ENCODE assay signal across 11 cellular contexts in the genomic region with DNA sequence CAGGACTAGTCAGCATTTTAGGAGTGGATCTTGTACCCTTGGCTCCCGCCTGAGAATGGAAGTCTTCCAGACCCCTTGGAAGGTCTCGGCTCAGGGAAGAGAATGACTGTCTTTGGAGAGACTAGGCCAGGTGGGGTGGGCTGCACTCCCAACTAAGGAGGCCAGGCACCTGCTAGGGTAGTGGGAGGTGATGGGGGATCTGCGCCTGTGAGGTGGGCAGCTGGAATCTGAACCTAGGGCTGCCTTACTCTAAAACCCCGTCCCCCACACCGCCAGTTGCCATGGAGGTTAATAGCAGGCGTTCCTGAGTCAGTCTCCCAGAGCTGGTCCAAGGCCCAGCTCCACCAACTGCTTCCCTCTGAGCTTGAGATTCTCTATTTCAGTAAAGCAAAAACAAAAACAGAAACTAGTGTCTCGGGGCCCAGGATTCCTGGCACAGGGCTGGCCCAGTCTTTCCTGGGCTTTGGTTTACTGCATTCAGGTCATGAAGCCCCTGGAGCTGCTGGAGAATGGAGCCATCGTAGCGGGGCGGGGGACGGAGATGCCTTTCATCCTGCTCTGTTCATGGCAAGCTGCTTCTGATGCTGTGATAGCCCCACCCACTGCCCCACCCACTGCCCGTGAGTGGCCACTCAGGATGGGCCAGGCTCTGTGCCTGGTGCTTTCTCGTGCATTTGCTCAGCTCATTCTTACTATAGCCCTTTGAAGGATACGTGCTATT. TPM values are rescaled to one million over a fixed set of nuclear protein-coding genes. Genes with fewer than 3 reads are reported as not detected.
A peak's percentile ranks its signal among the peaks of the same experiment; 100 is the strongest.
DNase-seq lines count a peak whose midpoint lies in the region; ATAC-seq and TF ChIP-seq lines count a peak whose summit lies in the region.
"Had no signal": no experiment of that assay in that cellular context is flagged by ENCODE, and none has a peak within 500 bp of the region (broad histone marks: within the 10 kb centered on the region; RNA-seq: fewer than 3 reads in every experiment).

No MANE protein-coding gene starts in this region.

- no peak for TF ChIP-seq CTCF in VCaP (conservative IDR thresholded peaks at IDR 0.05)
- no peak for TF ChIP-seq CTCF in nephron progenitor cell (IDR thresholded peaks at IDR 0.05)

- H3K27ac ChIP-seq in VCaP (peak overlapping the region; percentile 41), right cardiac atrium (ENCODE audit: low read length) (no peak overlapping the region), skeletal muscle tissue (ENCODE audit: low read depth, low read length) (peak overlapping the region; percentile 32)
- H3K27ac ChIP-seq: brain microvascular endothelial cell had no signal

- H3K27me3 ChIP-seq in right cardiac atrium (ENCODE audit: control insufficient read depth, insufficient read depth): no peaks in the 10 kb centered on the region
- no peaks in the 10 kb centered on the region for H3K27me3 ChIP-seq in skeletal muscle tissue (ENCODE audit: control insufficient read depth in 3 of 3, insufficient read depth in 3 of 3, low read length in 3 of 3)
- H3K27me3 ChIP-seq: brain microvascular endothelial cell had no signal

- H3K36me3 Mint-ChIP-seq in nephron progenitor cell (ENCODE audit: low read depth): peaks cover 20% of the 10 kb centered on the region

- intact Hi-C loops in right cardiac atrium (cut with DNase I): loop anchor here in 1 of 4 donors (10.0 kb wide), 1 partner anchor 164 kb away; no protein-coding TSS in a partner anchor
- intact Hi-C loops in sciatic nerve (cut with DNase I): no loop called here

- no peak overlapping the region for H3K4me3 Mint-ChIP-seq in nephron progenitor cell

- H3K9me3 Mint-ChIP-seq in nephron progenitor cell: no peaks in the 10 kb centered on the region

- DNase-seq in NCI-H82 (lab: John Stamatoyannopoulos, UW) (peak; percentile 38), NCI-H82 treated with DMSO at 0.1 percent for 48 hours (lab: John Stamatoyannopoulos, UW; ENCODE audit: unreplicated experiment) (no peak), right cardiac atrium (peak in 2 of 3 donors; percentile 70 to 82), nephron progenitor cell (no peak), DMS153 treated with DMSO at 0.1 percent for 48 hours (lab: John Stamatoyannopoulos, UW; ENCODE audit: unreplicated experiment) (no peak), sciatic nerve (ENCODE audit: low spot score) (no peak)
- DNase-seq: brain microvascular endothelial cell; stimulated activated CD4-positive, alpha-beta T cell treated with anti-CD3 and anti-CD28 coated beads, Interleukin-2, amount 100 ng/mL, for 48 hours; trophoblast cell had no signal

- H3K4me1 ChIP-seq in right cardiac atrium (ENCODE audit: control insufficient read depth, insufficient read depth, low read length): peaks cover 5% of the 10 kb centered on the region
- peaks cover 47 to 95% (median 79%) of the 10 kb centered on the region in 3 donors for H3K4me1 ChIP-seq in skeletal muscle tissue (ENCODE audit: control insufficient read depth in 3 of 3, insufficient read depth in 3 of 3, low read length in 3 of 3)

- H3K9ac ChIP-seq in skeletal muscle tissue (ENCODE audit: low read depth in 1 of 3, low read length in 3 of 3): peak overlapping the region in 1 of 3 donors; percentile 8

- H3K4me3 ChIP-seq in right cardiac atrium (ENCODE audit: low read length): no peak overlapping the region
- H3K4me3 ChIP-seq in skeletal muscle tissue (ENCODE audit: low read length in 3 of 3): no peak overlapping the region

- H3K36me3 ChIP-seq in skeletal muscle tissue (ENCODE audit: control insufficient read depth in 3 of 3, insufficient read depth in 3 of 3, low read length in 3 of 3): no peaks in the 10 kb centered on the region
- H3K36me3 ChIP-seq: brain microvascular endothelial cell had no signal

- H3K27me3 Mint-ChIP-seq in nephron progenitor cell (ENCODE audit: low read depth, poor library complexity): peaks cover 2% of the 10 kb centered on the region

- no peak overlapping the region for H3K27ac Mint-ChIP-seq in nephron progenitor cell

- H3K9me3 ChIP-seq in right cardiac atrium (ENCODE audit: control insufficient read depth, low read length) (no peaks in the 10 kb centered on the region), skeletal muscle tissue (ENCODE audit: control insufficient read depth in 3 of 3, low read length in 3 of 3) (no peaks in the 10 kb centered on the region)

- WGBS in right cardiac atrium: 83% methylated on average over 14 of the region's 14 CpGs

- ATAC-seq in right cardiac atrium (peak; percentile 46 to 51), sciatic nerve (no peak)

- peaks cover 52% of the 10 kb centered on the region for H3K4me1 Mint-ChIP-seq in nephron progenitor cell

RNA-seq across cellular contexts. Expression of a gene that starts 57.5 kb away (rescaled TPM):
- total RNA-seq in right cardiac atrium: 10 to 100 TPM; 41.7 to 55.0 (median 42.7) TPM
- polyA plus RNA-seq in right cardiac atrium: 25.5 TPM
- total RNA-seq in skeletal muscle tissue: 12.5 TPM
- total RNA-seq in sciatic nerve: 70.7 TPM

Comparison
In these comparisons a context has a peak if more than half of its experiments do, and no peak if none do; other contexts are left out.
1. DNase-seq: peak in NCI-H82 (single experiment) and right cardiac atrium (2 of 3); none in NCI-H82 treated with DMSO at 0.1 percent for 48 hours (single experiment), nephron progenitor cell (single experiment), DMS153 treated with DMSO at 0.1 percent for 48 hours (single experiment) and sciatic nerve (single experiment).